Comparison of ENCODE assay signal across 27 cellular contexts in genomic region chr14:70619708-70620107, GRCh38.
"Had no signal": no experiment of that assay in that cellular context is flagged by ENCODE, and none has a peak within 500 bp of the region (broad histone marks: within the 10 kb centered on the region; RNA-seq: fewer than 3 reads in every experiment).

No MANE protein-coding gene starts in this region.

- H3K27ac ChIP-seq: adrenal gland, body of pancreas, coronary artery, dorsolateral prefrontal cortex, esophagus muscularis mucosa, gastroesophageal sphincter had no signal

- DNase-seq: activated CD4-positive, alpha-beta memory T cell treated with anti-CD3 and anti-CD28 coated beads for 36 hours; activated CD4-positive, alpha-beta T cell treated with anti-CD3 and anti-CD28 coated beads for 36 hours; activated CD4-positive, alpha-beta T cell treated with anti-CD3 and anti-CD28 coated beads, Interleukin-2, amount 10 ng/mL, durations not matched to agents 24 days and 14 days; activated CD4-positive, CD25-positive, alpha-beta regulatory T cell; activated CD4-positive, CD25-positive, alpha-beta regulatory T cell treated with anti-CD3 and anti-CD28 coated beads, Interleukin-2, amount 50 U/mL, for 72 hours; activated CD8-positive, alpha-beta memory T cell treated with anti-CD3 and anti-CD28 coated beads, Interleukin-2, amount 10 ng/mL, durations not matched to agents 7 days and 5 days; activated CD8-positive, alpha-beta memory T cell treated with anti-CD3 and anti-CD28 coated beads, Interleukin-2, amount 50 U/mL, for 4 hours; activated CD8-positive, alpha-beta T cell treated with anti-CD3 and anti-CD28 coated beads, Interleukin-2, amount 10 ng/mL, durations not matched to agents 7 days and 5 days; activated effector memory CD4-positive, alpha-beta T cell treated with anti-CD3 and anti-CD28 coated beads, Interleukin-2, amount 50 U/mL, for 16 hours; activated naive CD4-positive, alpha-beta T cell treated with anti-CD3 and anti-CD28 coated beads for 36 hours; activated naive CD8-positive, alpha-beta T cell treated with anti-CD3 and anti-CD28 coated beads for 36 hours; activated naive CD8-positive, alpha-beta T cell treated with anti-CD3 and anti-CD28 coated beads, Interleukin-2, amount 50 U/mL, for 24 hours; activated T-cell treated with anti-CD3 and anti-CD28 coated beads, Interleukin-2, amount 50 U/mL, for 1 hour; activated T-cell treated with anti-CD3 and anti-CD28 coated beads, Interleukin-2, amount 50 U/mL, for 48 hours; adrenal gland; amygdala; aorta; body of pancreas; dorsolateral prefrontal cortex; effector memory CD4-positive, alpha-beta T cell; endodermal cell; erythroblast; foreskin melanocyte; T-helper 2 cell had no signal

- H3K36me3 ChIP-seq: adrenal gland, esophagus muscularis mucosa, gastroesophageal sphincter had no signal

- H3K27me3 ChIP-seq: adrenal gland, body of pancreas, esophagus muscularis mucosa had no signal

- H3K4me3 ChIP-seq: adrenal gland, body of pancreas, coronary artery, dorsolateral prefrontal cortex, esophagus muscularis mucosa, gastroesophageal sphincter had no signal

- H3K9me3 ChIP-seq: adrenal gland, body of pancreas had no signal

- ATAC-seq: activated CD4-positive, alpha-beta T cell treated with anti-CD3 and anti-CD28 coated beads for 36 hours; activated CD8-positive, alpha-beta memory T cell treated with anti-CD3 and anti-CD28 coated beads, Interleukin-2, amount 10 ng/mL, durations not matched to agents 7 days and 5 days; activated CD8-positive, alpha-beta T cell treated with anti-CD3 and anti-CD28 coated beads, Interleukin-2, amount 10 ng/mL, durations not matched to agents 7 days and 5 days; activated naive CD8-positive, alpha-beta T cell treated with anti-CD3 and anti-CD28 coated beads, Interleukin-2, amount 50 U/mL, for 24 hours; body of pancreas; gastroesophageal sphincter had no signal

- H3K4me1 ChIP-seq: adrenal gland, body of pancreas, esophagus muscularis mucosa, gastroesophageal sphincter had no signal
